8 cellular contexts compared by ENCODE assay signal in genomic region chr15:45705510-45706473, GRCh38.
DNase-seq lines count a peak whose midpoint lies in the region; FAIRE-seq and TF ChIP-seq lines count a peak whose summit lies in the region.

No MANE protein-coding gene starts in this region.

- peaks cover 0 to 2% of the 10 kb centered on the region in 2 donors for H3K4me1 ChIP-seq in neuronal stem cell (ENCODE audit: control insufficient read depth in 2 of 2, insufficient read depth in 1 of 2, low read depth in 1 of 2, low read length in 2 of 2)

- H3K27ac ChIP-seq in neuronal stem cell (replicated peaks; ENCODE audit: low read length): no peak overlapping the region

- no peak overlapping the region for H3K4ac ChIP-seq in neuronal stem cell (ENCODE audit: low read length)

- H3K79me1 ChIP-seq in neuronal stem cell (ENCODE audit: low read depth, low read length): no peaks in the 10 kb centered on the region

- H3K23ac ChIP-seq in neuronal stem cell (ENCODE audit: low read depth, low read length, poor library complexity): no peak overlapping the region

- H3K14ac ChIP-seq in neuronal stem cell (ENCODE audit: low read length): no peak overlapping the region

- H3K9ac ChIP-seq in neuronal stem cell (ENCODE audit: low read depth, low read length, poor library complexity): no peak overlapping the region

- peak; percentile 87 for FAIRE-seq in H54 (lab: Jason Lieb, UNC)

- H2BK15ac ChIP-seq in neuronal stem cell (ENCODE audit: low read length): no peak overlapping the region

- H2BK12ac ChIP-seq in neuronal stem cell (ENCODE audit: low read length): no peak overlapping the region

- no CpG with 5 or more reads among the region's 15 CpGs for WGBS in neuronal stem cell (ENCODE audit: extremely low coverage in 2 of 2, insufficient read length in 2 of 2, insufficient replicate concordance in 1 of 2), 2 donors

- peak overlapping the region; percentile 41 to 73 for H3K4me3 ChIP-seq in neuronal stem cell (ENCODE audit: low read length in 2 of 2)

- H4K91ac ChIP-seq in neuronal stem cell (ENCODE audit: low read depth, low read length, poor library complexity): no peak overlapping the region

- H3K36me3 ChIP-seq in neuronal stem cell (replicated peaks in 1 of 2; ENCODE audit: control insufficient read depth in 2 of 2, insufficient read depth in 2 of 2, low read length in 2 of 2): no peaks in the 10 kb centered on the region

- H3K27me3 ChIP-seq in neuronal stem cell (ENCODE audit: control insufficient read depth in 3 of 3, insufficient read depth in 3 of 3, low read depth in 1 of 3, low read length in 3 of 3): peaks cover 0 to 29% (median 0%) of the 10 kb centered on the region in 3 experiments

- TF ChIP-seq POLR2A in H54 (IDR thresholded peaks at IDR 0.05; ENCODE audit: low read depth, low read length): no peak

- peak; percentile 86 for TF ChIP-seq CTCF in LNCAP (IDR thresholded peaks at IDR 0.05)

- no peak overlapping the region for H3K18ac ChIP-seq in neuronal stem cell (ENCODE audit: low read length)

- H2BK120ac ChIP-seq in neuronal stem cell (ENCODE audit: low read depth, low read length): no peak overlapping the region

- H2BK5ac ChIP-seq in neuronal stem cell (ENCODE audit: low read length): no peak overlapping the region

- peaks cover 0 to 3% of the 10 kb centered on the region in 2 donors for H3K9me3 ChIP-seq in neuronal stem cell (replicated peaks in 1 of 2; ENCODE audit: control insufficient read depth in 2 of 2, insufficient read depth in 1 of 2, low read depth in 1 of 2, low read length in 2 of 2)

- H3K4me2 ChIP-seq in neuronal stem cell (ENCODE audit: insufficient read depth, low read length, poor library complexity, severe bottlenecking): peak overlapping the region; percentile 66

- peak overlapping the region; percentile 97 for H2AFZ ChIP-seq in neuronal stem cell (ENCODE audit: low read length)

- DNase-seq in EL (peak; percentile 84), H54 (ENCODE audit: insufficient read length, low spot score) (peak; percentile 49), RPMI8226 (peak; percentile 72), foreskin melanocyte (peak; percentile 82), neuronal stem cell (ENCODE audit: low spot score) (peak; percentile 82), stromal cell of bone marrow (ENCODE audit: low read depth) (peak; percentile 68)
- peak; percentile 51 for DNase-seq in activated effector memory CD4-positive, alpha-beta T cell treated with Interleukin-2 at 50 U/mL for 16 hours

- H2AK5ac ChIP-seq in neuronal stem cell (ENCODE audit: low read depth, low read length): no peak overlapping the region

- no peak overlapping the region for H4K8ac ChIP-seq in neuronal stem cell (ENCODE audit: low read depth, low read length)
